Comparison of ENCODE assay signal across 1 cellular context in the genomic region with DNA sequence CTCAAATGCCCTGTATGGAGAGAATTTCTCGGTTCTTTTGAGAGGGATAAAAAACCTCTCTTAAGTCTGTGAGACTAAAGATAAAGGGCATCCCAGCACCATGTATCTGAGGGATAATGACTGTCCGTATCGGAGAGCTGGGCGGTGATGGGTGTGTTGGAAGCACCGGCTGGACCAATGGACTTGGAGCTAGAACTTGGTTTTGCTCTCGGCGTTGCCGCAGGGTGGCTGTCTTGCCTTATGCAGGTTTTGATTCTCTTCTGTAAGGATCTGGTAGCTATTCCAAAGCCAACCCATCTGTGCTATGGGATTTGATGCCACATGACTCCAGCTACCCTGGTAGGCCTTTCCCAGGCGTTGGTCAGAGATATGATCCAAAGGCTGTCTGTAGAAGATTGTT.
TF ChIP-seq lines count a peak whose summit lies in the region.

No MANE protein-coding gene starts in this region.

TF ChIP-seq in K562, 482 proteins besides CTCF, POLR2A, EP300 and RAD21 (continued from another document):
- TF ChIP-seq, protein P1, sequence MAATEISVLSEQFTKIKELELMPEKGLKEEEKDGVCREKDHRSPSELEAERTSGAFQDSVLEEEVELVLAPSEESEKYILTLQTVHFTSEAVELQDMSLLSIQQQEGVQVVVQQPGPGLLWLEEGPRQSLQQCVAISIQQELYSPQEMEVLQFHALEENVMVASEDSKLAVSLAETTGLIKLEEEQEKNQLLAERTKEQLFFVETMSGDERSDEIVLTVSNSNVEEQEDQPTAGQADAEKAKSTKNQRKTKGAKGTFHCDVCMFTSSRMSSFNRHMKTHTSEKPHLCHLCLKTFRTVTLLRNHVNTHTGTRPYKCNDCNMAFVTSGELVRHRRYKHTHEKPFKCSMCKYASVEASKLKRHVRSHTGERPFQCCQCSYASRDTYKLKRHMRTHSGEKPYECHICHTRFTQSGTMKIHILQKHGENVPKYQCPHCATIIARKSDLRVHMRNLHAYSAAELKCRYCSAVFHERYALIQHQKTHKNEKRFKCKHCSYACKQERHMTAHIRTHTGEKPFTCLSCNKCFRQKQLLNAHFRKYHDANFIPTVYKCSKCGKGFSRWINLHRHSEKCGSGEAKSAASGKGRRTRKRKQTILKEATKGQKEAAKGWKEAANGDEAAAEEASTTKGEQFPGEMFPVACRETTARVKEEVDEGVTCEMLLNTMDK (IDR thresholded peaks at IDR 0.05; ENCODE audit: borderline replicate concordance, insufficient read depth, low read depth, low read length, poor library complexity, severe bottlenecking) = no peak
- TF ChIP-seq NCOA1 (IDR thresholded peaks at IDR 0.05; ENCODE audit: low read depth) = no peak
- TF ChIP-seq PCBP1 (IDR thresholded peaks at IDR 0.05; ENCODE audit: low read depth, low read length, poor library complexity, severe bottlenecking) = no peak
- no peak for TF ChIP-seq VEZF1 (CRISPR knock-in tag; IDR thresholded peaks at IDR 0.05)
- TF ChIP-seq CBX3 (IDR thresholded peaks at IDR 0.05; ENCODE audit: borderline replicate concordance in 1 of 2, low read length in 2 of 2) = no peak
- no peak for TF ChIP-seq POLR2B (IDR thresholded peaks at IDR 0.05; ENCODE audit: low read depth, partially characterized antibody)
